Comparison of ENCODE assay signal across 8 cellular contexts in genomic region chr19:32373614-32374295, GRCh38. TPM values are rescaled to one million over a fixed set of nuclear protein-coding genes. Genes with fewer than 3 reads are reported as not detected.
DNase-seq lines count a peak whose midpoint lies in the region; ATAC-seq and TF ChIP-seq lines count a peak whose summit lies in the region.

No MANE protein-coding gene starts in this region.

- H3K27me3 Mint-ChIP-seq in T-cell, result no peaks in the 10 kb centered on the region

- peak overlapping the region; percentile 7 for H3K4me3 ChIP-seq in brain microvascular endothelial cell (ENCODE audit: low read depth, low read length)

- H3K27ac ChIP-seq in brain microvascular endothelial cell, result peak overlapping the region; percentile 79

- H3K4me1 Mint-ChIP-seq in T-cell, result peaks cover 9 to 11% (median 11%) of the 10 kb centered on the region in 3 donors

- TF ChIP-seq CTCF in brain microvascular endothelial cell (IDR thresholded peaks at IDR 0.05; ENCODE audit: low read depth, low read length, missing control alignments), result no peak

- H3K9me3 Mint-ChIP-seq in T-cell, result peaks cover 0 to 4% (median 0%) of the 10 kb centered on the region in 3 donors

- peaks cover 1% of the 10 kb centered on the region for H3K36me3 ChIP-seq in brain microvascular endothelial cell (replicated peaks)

- no peaks in the 10 kb centered on the region for H3K27me3 ChIP-seq in brain microvascular endothelial cell (replicated peaks)

- ATAC-seq in HG02938 (IDR thresholded peaks at IDR 0.05; ENCODE audit: unreplicated experiment), result no peak
- no peak for ATAC-seq in T-cell (replicated peaks in 1 of 4)
- ATAC-seq in HG03457 (IDR thresholded peaks at IDR 0.05; ENCODE audit: unreplicated experiment), result no peak

- POLR2A ChIA-PET in T-cell (lab: Charles Lee), result no interaction called here

- H3K36me3 Mint-ChIP-seq in T-cell, result peaks cover 62% of the 10 kb centered on the region

- H3K4me3 Mint-ChIP-seq in T-cell, result no peak overlapping the region

- in situ Hi-C loops in brain microvascular endothelial cell (cut with HindIII; ENCODE audit: low pct_ligation_motif_present, low sequenced_read_pairs), result no loop called here

- DNase-seq in AG08395 (ENCODE audit: low spot score) (peak; percentile 92), NCI-H2029 treated with DMSO at 0.1 percent for 48 hours (lab: John Stamatoyannopoulos, UW) (peak; percentile 52), brain microvascular endothelial cell (peak; percentile 100), left kidney (ENCODE audit: low read depth, low spot score) (peak; percentile 66), COR-L47 (lab: John Stamatoyannopoulos, UW) (no peak), T-cell (no peak)

- CTCF ChIA-PET in T-cell (lab: Charles Lee), result no interaction called here

- H3K27ac Mint-ChIP-seq in T-cell, result no peak overlapping the region

RNA-seq across cellular contexts. Expression of gene ZNF507, which starts 28.3 kb away (rescaled TPM):
- 10 to 100 TPM; 32.6 to 38.2 (median 35.9) TPM for total RNA-seq in T-cell

RNA-seq across cellular contexts. Expression of gene DPY19L3, which starts 31.8 kb away (rescaled TPM):
- 10 to 100 TPM; 11.1 to 17.4 (median 15.5) TPM for total RNA-seq in T-cell

Comparison
In these comparisons a context has a peak if more than half of its experiments do, and no peak if none do; other contexts are left out.
1. DNase-seq: peak in AG08395 (single experiment), NCI-H2029 treated with DMSO at 0.1 percent for 48 hours (single experiment), brain microvascular endothelial cell (single experiment) and left kidney (single experiment); none in COR-L47 (single experiment) and T-cell (0 of 34).